9 cellular contexts compared by ENCODE assay signal in the genomic region with DNA sequence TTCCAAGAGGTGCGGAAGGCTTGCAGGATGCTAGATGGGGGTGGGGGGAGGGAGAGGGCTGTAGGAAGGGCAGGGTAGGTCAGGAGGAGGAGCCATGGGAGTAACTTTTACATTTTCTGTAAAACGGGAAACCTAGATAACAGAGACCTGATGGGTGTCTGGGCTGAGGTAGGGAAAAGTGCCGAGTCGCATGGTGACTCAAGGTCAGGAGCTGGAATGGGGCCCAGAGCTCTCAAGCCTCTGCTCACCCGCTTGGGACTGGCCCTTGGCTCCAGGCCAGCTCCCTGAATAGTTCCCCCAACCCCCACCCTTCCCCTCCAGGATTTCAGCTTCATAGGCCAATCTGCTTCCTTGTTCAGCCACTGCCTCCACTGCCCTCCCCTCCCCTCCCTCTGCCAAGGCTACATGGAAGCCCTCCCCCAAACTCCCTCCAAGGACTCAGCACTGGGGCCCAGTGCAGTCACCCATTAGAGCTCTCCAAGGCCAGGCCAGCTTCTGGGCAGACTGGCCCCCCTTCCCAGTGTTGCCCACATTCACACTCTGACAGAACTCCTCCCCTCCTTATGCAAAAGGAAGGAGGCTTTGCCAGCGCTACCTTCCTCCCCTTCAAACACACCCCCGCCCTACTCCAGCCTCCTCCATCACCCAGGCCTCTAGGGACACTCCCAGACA. TPM values are rescaled to one million over a fixed set of nuclear protein-coding genes. Genes with fewer than 3 reads are reported as not detected.
DNase-seq lines count a peak whose midpoint lies in the region; ATAC-seq and TF ChIP-seq lines count a peak whose summit lies in the region.
"Had no signal": no experiment of that assay in that cellular context is flagged by ENCODE, and none has a peak within 500 bp of the region (broad histone marks: within the 10 kb centered on the region; RNA-seq: fewer than 3 reads in every experiment).

No MANE protein-coding gene starts in this region.

- DNase-seq in Calu3 (peak; percentile 87), NCI-H2029 (lab: John Stamatoyannopoulos, UW) (peak; percentile 83), cortex of kidney (lab: John Stamatoyannopoulos, UW) (peak; percentile 30), medulla oblongata (ENCODE audit: extremely low spot score) (peak; percentile 59), vagina (ENCODE audit: extremely low spot score in 2 of 2) (no peak)
- no peak for DNase-seq in activated CD8-positive, alpha-beta T cell treated with anti-CD3 and anti-CD28 coated beads for 36 hours
- no peak for DNase-seq in CD8-positive, alpha-beta T cell

- no peaks in the 10 kb centered on the region for H3K36me3 ChIP-seq in vagina
- H3K36me3 ChIP-seq in CD8-positive, alpha-beta T cell (ENCODE audit: insufficient read depth, low read length), result no peaks in the 10 kb centered on the region

- peaks cover 51% of the 10 kb centered on the region for H3K4me1 ChIP-seq in vagina
- H3K4me1 ChIP-seq in CD8-positive, alpha-beta T cell (ENCODE audit: insufficient read depth, low read length), result no peaks in the 10 kb centered on the region

- TF ChIP-seq CTCF in Calu3 (IDR thresholded peaks at IDR 0.05; ENCODE audit: unreplicated experiment), result no peak
- no peak for TF ChIP-seq CTCF in vagina (IDR thresholded peaks at IDR 0.05)
- no peak for TF ChIP-seq CTCF in activated CD8-positive, alpha-beta T cell treated with anti-CD3 and anti-CD28 coated beads for 36 hours (IDR thresholded peaks at IDR 0.05)
- no peak for TF ChIP-seq CTCF in CD8-positive, alpha-beta T cell (IDR thresholded peaks at IDR 0.05)

- no peaks in the 10 kb centered on the region for H3K27me3 Mint-ChIP-seq in Calu3 (ENCODE audit: unreplicated experiment)
- H3K27me3 Mint-ChIP-seq in activated CD8-positive, alpha-beta T cell treated with anti-CD3 and anti-CD28 coated beads for 36 hours, result no peaks in the 10 kb centered on the region
- H3K27me3 Mint-ChIP-seq in CD8-positive, alpha-beta T cell (ENCODE audit: low read depth), result no peaks in the 10 kb centered on the region
- H3K27me3 Mint-ChIP-seq: activated naive CD8-positive, alpha-beta T cell had no signal

- no peak for TF ChIP-seq POLR2A in vagina (IDR thresholded peaks at IDR 0.05)

- POLR2A ChIA-PET in activated CD8-positive, alpha-beta T cell treated with anti-CD3 and anti-CD28 coated beads for 36 hours (lab: Charles Lee), result interaction anchor here (0.7 kb wide), 1 partner anchor 69 kb away, joined by 3 read pairs; no protein-coding TSS in a partner anchor
- POLR2A ChIA-PET in CD8-positive, alpha-beta T cell (lab: Charles Lee), result interaction anchor here (0.6 to 1.2 kb wide), 2 partner anchors 10 to 18 kb away, joined by 3 to 5 read pairs; no protein-coding TSS in a partner anchor

- H3K27ac Mint-ChIP-seq in Calu3 (ENCODE audit: unreplicated experiment), result peak overlapping the region; percentile 84
- no peak overlapping the region for H3K27ac Mint-ChIP-seq in activated CD8-positive, alpha-beta T cell treated with anti-CD3 and anti-CD28 coated beads for 36 hours
- H3K27ac Mint-ChIP-seq in CD8-positive, alpha-beta T cell, result no peak overlapping the region
- H3K27ac Mint-ChIP-seq: activated naive CD8-positive, alpha-beta T cell had no signal

- no peaks in the 10 kb centered on the region for H3K9me3 Mint-ChIP-seq in Calu3 (ENCODE audit: low read depth, unreplicated experiment)
- H3K9me3 Mint-ChIP-seq in activated CD8-positive, alpha-beta T cell treated with anti-CD3 and anti-CD28 coated beads for 36 hours, result no peaks in the 10 kb centered on the region
- H3K9me3 Mint-ChIP-seq in CD8-positive, alpha-beta T cell, result no peaks in the 10 kb centered on the region

- peak overlapping the region; percentile 65 for H3K27ac ChIP-seq in vagina
- no peak overlapping the region for H3K27ac ChIP-seq in CD8-positive, alpha-beta T cell (ENCODE audit: low read depth, low read length)

- intact Hi-C loops in Calu3 (cut with micrococcal nuclease; ENCODE audit: unreplicated experiment), result loop anchor here (1.0 to 5.0 kb wide), 3 partner anchors 10 to 55 kb away; partner anchors contain the start of genes NCBP2L and TSC22D3
- intact Hi-C loops in vagina (cut with DNase I), result no loop called here
- intact Hi-C loops in activated CD8-positive, alpha-beta T cell treated with anti-CD3 and anti-CD28 coated beads for 36 hours (cut with micrococcal nuclease), result no loop called here
- intact Hi-C loops in CD8-positive, alpha-beta T cell (cut with DNase I, micrococcal nuclease), result no loop called here

- H3K4me1 Mint-ChIP-seq in Calu3 (ENCODE audit: low read depth, unreplicated experiment), result peaks cover 37% of the 10 kb centered on the region
- H3K4me1 Mint-ChIP-seq in activated CD8-positive, alpha-beta T cell treated with anti-CD3 and anti-CD28 coated beads for 36 hours (ENCODE audit: low read depth), result peaks cover 19% of the 10 kb centered on the region
- no peaks in the 10 kb centered on the region for H3K4me1 Mint-ChIP-seq in CD8-positive, alpha-beta T cell (ENCODE audit: low read depth)

- CTCF ChIA-PET in Calu3 (lab: Charles Lee), result interaction anchor here (0.6 to 1.7 kb wide), 14 partner anchors 10 to 424 kb away, joined by 3 to 18 read pairs (median 4); partner anchors contain the start of genes NCBP2L and TSC22D3
- CTCF ChIA-PET in activated CD8-positive, alpha-beta T cell treated with anti-CD3 and anti-CD28 coated beads for 36 hours (lab: Charles Lee), result interaction anchor here (1.2 kb wide), 1 partner anchor 10 kb away, joined by 4 read pairs; no protein-coding TSS in a partner anchor
- CTCF ChIA-PET in CD8-positive, alpha-beta T cell (lab: Charles Lee), result interaction anchor here (0.7 to 1.1 kb wide), 3 partner anchors 11 to 59 kb away, joined by 3 to 5 read pairs (median 4); partner anchors contain the start of gene TSC22D3

- peaks cover 7% of the 10 kb centered on the region for H3K36me3 Mint-ChIP-seq in Calu3 (ENCODE audit: insufficient read depth, unreplicated experiment)
- H3K36me3 Mint-ChIP-seq in activated CD8-positive, alpha-beta T cell treated with anti-CD3 and anti-CD28 coated beads for 36 hours (ENCODE audit: low read depth), result no peaks in the 10 kb centered on the region
- H3K36me3 Mint-ChIP-seq in CD8-positive, alpha-beta T cell, result peaks cover 3% of the 10 kb centered on the region
- H3K36me3 Mint-ChIP-seq: activated naive CD8-positive, alpha-beta T cell had no signal

- BruUV-seq in Calu3 (replicated peaks; lab: Mats Ljungman, UMichigan), result no TSS peak

- H3K9me3 ChIP-seq in vagina, result no peaks in the 10 kb centered on the region
- H3K9me3 ChIP-seq in CD8-positive, alpha-beta T cell (ENCODE audit: low read length), result no peaks in the 10 kb centered on the region

- no peak overlapping the region for H3K4me3 ChIP-seq in vagina
- H3K4me3 ChIP-seq in CD8-positive, alpha-beta T cell (ENCODE audit: low read depth, low read length), result no peak overlapping the region

- H3K27me3 ChIP-seq in vagina, result no peaks in the 10 kb centered on the region
- no peaks in the 10 kb centered on the region for H3K27me3 ChIP-seq in CD8-positive, alpha-beta T cell (ENCODE audit: insufficient read depth, low read length)

- H3K4me3 Mint-ChIP-seq in Calu3 (ENCODE audit: low read depth, unreplicated experiment), result no peak overlapping the region
- no peak overlapping the region for H3K4me3 Mint-ChIP-seq in activated CD8-positive, alpha-beta T cell treated with anti-CD3 and anti-CD28 coated beads for 36 hours
- no peak overlapping the region for H3K4me3 Mint-ChIP-seq in CD8-positive, alpha-beta T cell
- H3K4me3 Mint-ChIP-seq: activated naive CD8-positive, alpha-beta T cell had no signal

- no peak for ATAC-seq in activated CD8-positive, alpha-beta T cell treated with anti-CD3 and anti-CD28 coated beads for 36 hours
- no peak for ATAC-seq in HG03442 (IDR thresholded peaks at IDR 0.05; ENCODE audit: unreplicated experiment)
- ATAC-seq in CD8-positive, alpha-beta T cell, result no peak

RNA-seq across cellular contexts. Expression of gene TSC22D3, which starts 43.6 kb away (rescaled TPM):
- total RNA-seq in Calu3 (2022) (35.1 and 48.3 TPM in 2 replicates), vagina (780 TPM)
- total RNA-seq in activated CD8-positive, alpha-beta T cell treated with anti-CD3 and anti-CD28 coated beads for 36 hours, result 10 to 100 TPM; 47.2 to 50.5 TPM
- 1,000 to 10,000 TPM; 1,763 to 1,785 TPM for total RNA-seq in CD8-positive, alpha-beta T cell

RNA-seq across cellular contexts. Expression of gene NCBP2L, which starts 45.6 kb away (rescaled TPM):
- total RNA-seq in Calu3 (2022) (not detected in 2 replicates), vagina (not detected)
- not detected for total RNA-seq in activated CD8-positive, alpha-beta T cell treated with anti-CD3 and anti-CD28 coated beads for 36 hours
- total RNA-seq in CD8-positive, alpha-beta T cell, result not detected

Comparison
In these comparisons a context has a peak if more than half of its experiments do, and no peak if none do; other contexts are left out.
1. DNase-seq: peak in Calu3 (single experiment), NCI-H2029 (single experiment), cortex of kidney (single experiment) and medulla oblongata (single experiment); none in vagina (0 of 2), activated CD8-positive, alpha-beta T cell treated with anti-CD3 and anti-CD28 coated beads for 36 hours (single experiment) and CD8-positive, alpha-beta T cell (0 of 7).
2. RNA of gene TSC22D3, which starts 43.6 kb away (total RNA-seq): 1,763 to 1,785 TPM in CD8-positive, alpha-beta T cell and 780 TPM in vagina (single experiment); 47.2 to 50.5 TPM in activated CD8-positive, alpha-beta T cell treated with anti-CD3 and anti-CD28 coated beads for 36 hours and 35.1 to 48.3 TPM in Calu3; every median in the first group is over 10 times any median in the second.